20 cellular contexts compared by ENCODE assay signal in genomic region chr10:71078454-71079145, GRCh38.
DNase-seq lines count a peak whose midpoint lies in the region; ATAC-seq and TF ChIP-seq lines count a peak whose summit lies in the region.
"Had no signal": no experiment of that assay in that cellular context is flagged by ENCODE, and none has a peak within 500 bp of the region (broad histone marks: within the 10 kb centered on the region; RNA-seq: fewer than 3 reads in every experiment).

No MANE protein-coding gene starts in this region.

- TF ChIP-seq CTCF in upper lobe of right lung (IDR thresholded peaks at IDR 0.05) (no peak), Calu3 (IDR thresholded peaks at IDR 0.05; ENCODE audit: unreplicated experiment) (no peak)

- H3K9me3 Mint-ChIP-seq in activated naive CD8-positive, alpha-beta T cell treated with anti-CD3 and anti-CD28 coated beads, Interleukin-2, amount 10 ng/mL, durations not matched to agents 7 days and 5 days: no peaks in the 10 kb centered on the region
- no peaks in the 10 kb centered on the region for H3K9me3 Mint-ChIP-seq in activated naive CD8-positive, alpha-beta T cell treated with anti-CD3 and anti-CD28 coated beads for 36 hours
- no peaks in the 10 kb centered on the region for H3K9me3 Mint-ChIP-seq in Calu3 (ENCODE audit: low read depth, unreplicated experiment)
- H3K9me3 Mint-ChIP-seq: activated B cell treated with CpG ODN at 0.5 μM for 24 hours; activated naive CD4-positive, alpha-beta T cell treated with anti-CD3 and anti-CD28 coated beads, Interleukin-2, amount 50 U/mL, for 24 hours; CD14-positive monocyte had no signal

- H2AK5ac ChIP-seq in neuronal stem cell (ENCODE audit: low read depth, low read length): peak overlapping the region; percentile 72

- H2BK12ac ChIP-seq in neuronal stem cell (ENCODE audit: low read length): peak overlapping the region; percentile 11

- no TSS peak for BruUV-seq in Calu3 (replicated peaks; lab: Mats Ljungman, UMichigan)

- no peak overlapping the region for H4K91ac ChIP-seq in neuronal stem cell (ENCODE audit: low read depth, low read length, poor library complexity)

- POLR2A ChIA-PET in activated naive CD8-positive, alpha-beta T cell treated with anti-CD3 and anti-CD28 coated beads, Interleukin-2, amount 10 ng/mL, durations not matched to agents 7 days and 5 days (lab: Charles Lee): no interaction called here

- H3K9me3 ChIP-seq in neuronal stem cell (replicated peaks in 1 of 2; ENCODE audit: control insufficient read depth in 2 of 2, insufficient read depth in 1 of 2, low read depth in 1 of 2, low read length in 2 of 2): no peaks in the 10 kb centered on the region
- no peaks in the 10 kb centered on the region for H3K9me3 ChIP-seq in upper lobe of right lung
- H3K9me3 ChIP-seq: body of pancreas, gastroesophageal sphincter, lower lobe of right lung had no signal

- no peak overlapping the region for H3K14ac ChIP-seq in neuronal stem cell (ENCODE audit: low read length)

- peak; percentile 32 for ATAC-seq in activated naive CD8-positive, alpha-beta T cell treated with anti-CD3 and anti-CD28 coated beads, Interleukin-2, amount 10 ng/mL, durations not matched to agents 7 days and 5 days (ENCODE audit: low read depth)
- ATAC-seq in upper lobe of right lung: no peak
- ATAC-seq in SK-N-SH treated with all-trans-retinoic acid at 6 μM for 48 hours: no peak
- no peak for ATAC-seq in GM19035 (IDR thresholded peaks at IDR 0.05; ENCODE audit: unreplicated experiment)
- ATAC-seq: body of pancreas, gastroesophageal sphincter, lower lobe of right lung had no signal

- no peak overlapping the region for H3K9ac ChIP-seq in neuronal stem cell (ENCODE audit: low read depth, low read length, poor library complexity)
- H3K9ac ChIP-seq: GM23248 had no signal

- peaks cover 0 to 13% (median 0%) of the 10 kb centered on the region in 3 experiments for H3K27me3 ChIP-seq in neuronal stem cell (ENCODE audit: control insufficient read depth in 3 of 3, insufficient read depth in 3 of 3, low read depth in 1 of 3, low read length in 3 of 3)
- no peaks in the 10 kb centered on the region for H3K27me3 ChIP-seq in upper lobe of right lung
- H3K27me3 ChIP-seq: body of pancreas, gastroesophageal sphincter had no signal

- DNase-seq in activated naive CD8-positive, alpha-beta T cell treated with anti-CD3 and anti-CD28 coated beads, Interleukin-2, amount 10 ng/mL, durations not matched to agents 7 days and 5 days: peak; percentile 16
- DNase-seq in activated naive CD8-positive, alpha-beta T cell treated with anti-CD3 and anti-CD28 coated beads for 36 hours: no peak
- peak; percentile 42 for DNase-seq in activated CD8-positive, alpha-beta memory T cell treated with anti-CD3 and anti-CD28 coated beads, Interleukin-2, amount 50 U/mL, for 48 hours
- DNase-seq in neuronal stem cell (ENCODE audit: low spot score): no peak
- DNase-seq in upper lobe of right lung: peak; percentile 29
- DNase-seq in Calu3: no peak
- DNase-seq: dermis blood vessel endothelial cell; DMS153; GM23248; lower lobe of right lung; NCI-H524 treated with DMSO at 0.1 percent for 48 hours; stimulated activated CD4-positive, alpha-beta T cell treated with anti-CD3 and anti-CD28 coated beads, Interleukin-4, amount 100 ng/mL, for 24 hours had no signal

- no peak overlapping the region for H3K4me3 Mint-ChIP-seq in activated naive CD8-positive, alpha-beta T cell treated with anti-CD3 and anti-CD28 coated beads, Interleukin-2, amount 10 ng/mL, durations not matched to agents 7 days and 5 days
- H3K4me3 Mint-ChIP-seq in activated naive CD8-positive, alpha-beta T cell treated with anti-CD3 and anti-CD28 coated beads for 36 hours: no peak overlapping the region
- no peak overlapping the region for H3K4me3 Mint-ChIP-seq in Calu3 (ENCODE audit: low read depth, unreplicated experiment)
- H3K4me3 Mint-ChIP-seq: activated B cell treated with CpG ODN at 0.5 μM for 24 hours; activated naive CD4-positive, alpha-beta T cell treated with anti-CD3 and anti-CD28 coated beads, Interleukin-2, amount 50 U/mL, for 24 hours; CD14-positive monocyte had no signal

- H3K4me1 ChIP-seq in neuronal stem cell (ENCODE audit: control insufficient read depth in 2 of 2, insufficient read depth in 1 of 2, low read depth in 1 of 2, low read length in 2 of 2): peaks cover 0 to 37% of the 10 kb centered on the region in 2 donors
- no peaks in the 10 kb centered on the region for H3K4me1 ChIP-seq in upper lobe of right lung
- H3K4me1 ChIP-seq: body of pancreas, lower lobe of right lung had no signal

- peak overlapping the region; percentile 14 for H2BK5ac ChIP-seq in neuronal stem cell (ENCODE audit: low read length)

- H4K8ac ChIP-seq in neuronal stem cell (ENCODE audit: low read depth, low read length): no peak overlapping the region

- H3K27ac ChIP-seq in neuronal stem cell (replicated peaks; ENCODE audit: low read length) (no peak overlapping the region), upper lobe of right lung (no peak overlapping the region)
- H3K27ac ChIP-seq: body of pancreas, gastroesophageal sphincter, GM23248, lower lobe of right lung, skin epidermis had no signal

- no peak overlapping the region for H3K4me2 ChIP-seq in neuronal stem cell (ENCODE audit: insufficient read depth, low read length, poor library complexity, severe bottlenecking)

- H3K23ac ChIP-seq in neuronal stem cell (ENCODE audit: low read depth, low read length, poor library complexity): no peak overlapping the region

- H3K36me3 Mint-ChIP-seq in activated naive CD8-positive, alpha-beta T cell treated with anti-CD3 and anti-CD28 coated beads, Interleukin-2, amount 10 ng/mL, durations not matched to agents 7 days and 5 days: no peaks in the 10 kb centered on the region
- no peaks in the 10 kb centered on the region for H3K36me3 Mint-ChIP-seq in activated naive CD8-positive, alpha-beta T cell treated with anti-CD3 and anti-CD28 coated beads for 36 hours
- H3K36me3 Mint-ChIP-seq in Calu3 (ENCODE audit: insufficient read depth, unreplicated experiment): no peaks in the 10 kb centered on the region
- H3K36me3 Mint-ChIP-seq: activated naive CD4-positive, alpha-beta T cell treated with anti-CD3 and anti-CD28 coated beads, Interleukin-2, amount 50 U/mL, for 24 hours; CD14-positive monocyte had no signal

- H3K4me3 ChIP-seq in neuronal stem cell (ENCODE audit: low read length in 2 of 2): no peak overlapping the region
- no peak overlapping the region for H3K4me3 ChIP-seq in upper lobe of right lung
- H3K4me3 ChIP-seq: body of pancreas, gastroesophageal sphincter, GM23248, lower lobe of right lung, skin epidermis had no signal

- H3K36me3 ChIP-seq in neuronal stem cell (replicated peaks in 1 of 2; ENCODE audit: control insufficient read depth in 2 of 2, insufficient read depth in 2 of 2, low read length in 2 of 2) (no peaks in the 10 kb centered on the region), upper lobe of right lung (no peaks in the 10 kb centered on the region)
- H3K36me3 ChIP-seq: gastroesophageal sphincter, lower lobe of right lung had no signal

- H3K27me3 Mint-ChIP-seq in activated naive CD8-positive, alpha-beta T cell treated with anti-CD3 and anti-CD28 coated beads, Interleukin-2, amount 10 ng/mL, durations not matched to agents 7 days and 5 days: peaks cover 2% of the 10 kb centered on the region
- H3K27me3 Mint-ChIP-seq in activated naive CD8-positive, alpha-beta T cell treated with anti-CD3 and anti-CD28 coated beads for 36 hours: no peaks in the 10 kb centered on the region
- H3K27me3 Mint-ChIP-seq in Calu3 (ENCODE audit: unreplicated experiment): peaks cover 98% of the 10 kb centered on the region
- H3K27me3 Mint-ChIP-seq: activated B cell treated with CpG ODN at 0.5 μM for 24 hours; activated naive CD4-positive, alpha-beta T cell treated with anti-CD3 and anti-CD28 coated beads, Interleukin-2, amount 50 U/mL, for 24 hours had no signal

- WGBS in neuronal stem cell (ENCODE audit: extremely low coverage in 2 of 2, insufficient read length in 2 of 2, insufficient replicate concordance in 1 of 2), 2 donors: no CpG with 5 or more reads among the region's 14 CpGs

- H2AFZ ChIP-seq in neuronal stem cell (ENCODE audit: low read length): no peak overlapping the region
- H2AFZ ChIP-seq: GM23248 had no signal

- intact Hi-C loops in upper lobe of right lung (cut with DNase I): no loop called here
- intact Hi-C loops in Calu3 (cut with micrococcal nuclease; ENCODE audit: unreplicated experiment): no loop called here

- H3K79me1 ChIP-seq in neuronal stem cell (ENCODE audit: low read depth, low read length): no peaks in the 10 kb centered on the region

- no peak overlapping the region for H2BK120ac ChIP-seq in neuronal stem cell (ENCODE audit: low read depth, low read length)

- H3K18ac ChIP-seq in neuronal stem cell (ENCODE audit: low read length): no peak overlapping the region

- H3K27ac Mint-ChIP-seq in activated naive CD8-positive, alpha-beta T cell treated with anti-CD3 and anti-CD28 coated beads, Interleukin-2, amount 10 ng/mL, durations not matched to agents 7 days and 5 days: no peak overlapping the region
- no peak overlapping the region for H3K27ac Mint-ChIP-seq in activated naive CD8-positive, alpha-beta T cell treated with anti-CD3 and anti-CD28 coated beads for 36 hours
- H3K27ac Mint-ChIP-seq in Calu3 (ENCODE audit: unreplicated experiment): no peak overlapping the region
- H3K27ac Mint-ChIP-seq: activated B cell treated with CpG ODN at 0.5 μM for 24 hours; activated naive CD4-positive, alpha-beta T cell treated with anti-CD3 and anti-CD28 coated beads, Interleukin-2, amount 50 U/mL, for 24 hours; CD14-positive monocyte had no signal

- CTCF ChIA-PET in Calu3 (lab: Charles Lee): interaction anchor here (0.6 kb wide), 1 partner anchor 92 kb away, joined by 3 read pairs; no protein-coding TSS in a partner anchor

- no peaks in the 10 kb centered on the region for H3K4me1 Mint-ChIP-seq in activated naive CD8-positive, alpha-beta T cell treated with anti-CD3 and anti-CD28 coated beads, Interleukin-2, amount 10 ng/mL, durations not matched to agents 7 days and 5 days
- H3K4me1 Mint-ChIP-seq in activated naive CD8-positive, alpha-beta T cell treated with anti-CD3 and anti-CD28 coated beads for 36 hours: no peaks in the 10 kb centered on the region
- H3K4me1 Mint-ChIP-seq in Calu3 (ENCODE audit: low read depth, unreplicated experiment): no peaks in the 10 kb centered on the region
- H3K4me1 Mint-ChIP-seq: activated B cell treated with CpG ODN at 0.5 μM for 24 hours; activated naive CD4-positive, alpha-beta T cell treated with anti-CD3 and anti-CD28 coated beads, Interleukin-2, amount 50 U/mL, for 24 hours had no signal

- peak overlapping the region; percentile 65 for H2BK15ac ChIP-seq in neuronal stem cell (ENCODE audit: low read length)

- no peak overlapping the region for H3K4ac ChIP-seq in neuronal stem cell (ENCODE audit: low read length)

TF ChIP-seq in SK-N-SH treated with all-trans-retinoic acid at 6 μM for 48 hours, 23 proteins besides CTCF, POLR2A, EP300 and RAD21 (continues in another document):
- TF ChIP-seq PPARA (CRISPR knock-in tag; IDR thresholded peaks at IDR 0.05; ENCODE audit: borderline replicate concordance) (no peak), ESRRG (CRISPR knock-in tag; IDR thresholded peaks at IDR 0.05) (no peak), BACH2 (CRISPR knock-in tag; IDR thresholded peaks at IDR 0.05; ENCODE audit: borderline replicate concordance) (no peak)

Comparison
In these comparisons a context has a peak if more than half of its experiments do, and no peak if none do; other contexts are left out.
1. DNase-seq: peak in activated naive CD8-positive, alpha-beta T cell treated with anti-CD3 and anti-CD28 coated beads, Interleukin-2, amount 10 ng/mL, durations not matched to agents 7 days and 5 days (single experiment), activated CD8-positive, alpha-beta memory T cell treated with anti-CD3 and anti-CD28 coated beads, Interleukin-2, amount 50 U/mL, for 48 hours (single experiment) and upper lobe of right lung (single experiment); none in activated naive CD8-positive, alpha-beta T cell treated with anti-CD3 and anti-CD28 coated beads for 36 hours (single experiment), neuronal stem cell (single experiment) and Calu3 (single experiment).